ENCODE assay signal across 28 cellular contexts in the genomic region with DNA sequence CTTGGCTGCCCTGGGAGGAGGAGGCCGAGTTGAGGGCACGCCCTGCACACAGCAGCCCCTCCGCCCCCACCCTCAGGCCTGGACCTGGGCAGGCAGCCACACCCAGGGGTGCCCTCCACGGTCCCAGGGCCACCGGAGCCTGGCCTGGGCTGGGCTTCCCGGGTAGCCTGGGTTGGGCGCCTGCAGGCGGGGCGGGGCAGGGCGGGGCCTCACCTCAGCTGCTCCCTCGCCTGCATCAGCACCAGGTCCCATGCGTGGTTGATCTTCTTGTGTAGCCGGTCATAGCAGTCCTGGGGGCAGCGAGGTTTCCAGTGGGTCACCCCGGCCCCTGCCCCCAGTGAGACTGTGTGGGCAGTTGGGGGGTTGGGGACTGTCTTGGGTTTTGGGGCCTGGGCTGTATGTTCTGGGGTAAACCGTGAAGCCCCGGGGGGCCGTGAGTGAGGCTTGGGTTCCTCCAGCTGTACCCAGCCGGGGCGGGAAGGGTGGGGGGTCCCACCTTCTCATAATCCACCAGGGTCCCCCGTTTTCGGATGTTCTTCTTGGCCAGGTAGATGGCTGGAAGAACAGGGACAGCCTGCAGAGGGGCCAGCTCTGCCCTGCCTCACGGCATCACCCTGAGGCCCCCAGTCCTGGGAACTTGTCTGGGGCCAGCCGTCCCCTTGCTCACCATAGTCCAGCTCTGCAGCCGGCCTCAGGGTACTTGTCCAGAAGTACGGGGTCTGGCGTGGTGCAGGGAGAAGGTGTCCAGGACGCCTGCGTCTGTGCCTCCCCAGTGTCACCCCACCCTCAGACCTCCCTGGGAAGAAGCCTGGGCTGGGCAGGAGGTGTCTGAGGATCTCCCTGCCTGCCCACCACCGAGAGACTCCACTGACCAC. TPM values are rescaled to one million over a fixed set of nuclear protein-coding genes. Genes with fewer than 3 reads are reported as not detected.
DNase-seq lines count a peak whose midpoint lies in the region; ATAC-seq, FAIRE-seq and TF ChIP-seq lines count a peak whose summit lies in the region.
"Had no signal": no experiment of that assay in that cellular context is flagged by ENCODE, and none has a peak within 500 bp of the region (broad histone marks: within the 10 kb centered on the region; RNA-seq: fewer than 3 reads in every experiment).

No MANE protein-coding gene starts in this region.

- H3K4me2 ChIP-seq in HCT116 (ENCODE audit: low read length) (no peak overlapping the region), MM.1S (ENCODE audit: low read depth, low read length) (peak overlapping the region; percentile 41; the same call in 1 of the 2 replicates), K562 (ENCODE audit: insufficient read depth, low read length) (peak overlapping the region; percentile 32; the same call in 1 of the 2 replicates), osteoblast (ENCODE audit: insufficient read depth, low read length) (no peak overlapping the region)

- no peak for FAIRE-seq in K562 (lab: Jason Lieb, UNC)

- H4K20me1 ChIP-seq in HCT116 (ENCODE audit: insufficient read depth) (no peaks in the 10 kb centered on the region), MM.1S (ENCODE audit: insufficient read depth, low read length) (no peaks in the 10 kb centered on the region), K562 (replicated peaks; ENCODE audit: control insufficient read depth, insufficient read depth, low read length) (no peaks in the 10 kb centered on the region), osteoblast (ENCODE audit: insufficient read depth, low read length) (no peaks in the 10 kb centered on the region)

- H3K79me2 ChIP-seq in HCT116 (ENCODE audit: insufficient read depth, low read length) (no peaks in the 10 kb centered on the region), MM.1S (ENCODE audit: low read length) (no peaks in the 10 kb centered on the region), K562 (ENCODE audit: control insufficient read depth, insufficient read depth, low read length) (no peaks in the 10 kb centered on the region), osteoblast (ENCODE audit: insufficient read depth, low read length) (no peaks in the 10 kb centered on the region)

- H3K4me3 ChIP-seq in HCT116 (replicated peaks in 1 of 2; ENCODE audit: low read depth in 1 of 2, low read length in 2 of 2) (no peak overlapping the region), MM.1S (ENCODE audit: low read length) (peak overlapping the region; percentile 9; the same call in 1 of the 2 replicates), K562 (no peak overlapping the region), osteoblast (ENCODE audit: insufficient read depth, low read length) (no peak overlapping the region), tibial artery (no peak overlapping the region)
- H3K4me3 ChIP-seq: HAP-1 had no signal

- TF ChIP-seq CTCF in HCT116 (IDR thresholded peaks at IDR 0.05 in 2 of 3, conservative IDR thresholded peaks at IDR 0.05 in 1 of 3; ENCODE audit: borderline replicate concordance in 1 of 3, insufficient read depth in 1 of 3, low read depth in 2 of 3, low read length in 2 of 3) (no peak), MM.1S (IDR thresholded peaks at IDR 0.05; ENCODE audit: low read length) (no peak), K562 (IDR thresholded peaks at IDR 0.05 in 2 of 3, conservative IDR thresholded peaks at IDR 0.05 in 1 of 3; ENCODE audit: insufficient read depth in 2 of 3, low read depth in 1 of 3, low read length in 3 of 3) (no peak), osteoblast (IDR thresholded peaks at IDR 0.05; ENCODE audit: extremely low read depth, low read depth, low read length) (no peak), tibial artery (IDR thresholded peaks at IDR 0.05) (no peak)

- no peaks in the 10 kb centered on the region for H3K36me3 ChIP-seq in HCT116 (ENCODE audit: control insufficient read depth in 1 of 2, insufficient read depth in 2 of 2, low read length in 2 of 2)
- H3K36me3 ChIP-seq in MM.1S (replicated peaks; ENCODE audit: insufficient read depth, low read length), result no peaks in the 10 kb centered on the region
- H3K36me3 ChIP-seq in K562 (ENCODE audit: control insufficient read depth, insufficient read depth, low read length), result no peaks in the 10 kb centered on the region
- no peaks in the 10 kb centered on the region for H3K36me3 ChIP-seq in osteoblast (ENCODE audit: insufficient read depth, low read length)
- no peaks in the 10 kb centered on the region for H3K36me3 ChIP-seq in tibial artery
- H3K36me3 ChIP-seq: HAP-1 had no signal

- H3K27ac ChIP-seq in HCT116 (ENCODE audit: low read depth, low read length) (no peak overlapping the region), MM.1S (ENCODE audit: low read length) (no peak overlapping the region), K562 (ENCODE audit: extremely low read depth, low read depth, low read length) (no peak overlapping the region), osteoblast (ENCODE audit: low read depth, low read length) (no peak overlapping the region), tibial artery (no peak overlapping the region)
- H3K27ac ChIP-seq: epithelial cell of prostate had no signal

- TF ChIP-seq EP300 in K562 (IDR thresholded peaks at IDR 0.05; ENCODE audit: low read length), result no peak

- intact Hi-C loops in HCT116 (cut with micrococcal nuclease) (no loop called here), K562 (cut with micrococcal nuclease) (no loop called here), tibial artery (cut with DNase I; ENCODE audit: low total_unique reads) (no loop called here)

- no peaks in the 10 kb centered on the region for H3K9me2 ChIP-seq in HCT116 (ENCODE audit: insufficient read depth)
- no peaks in the 10 kb centered on the region for H3K9me2 ChIP-seq in MM.1S (replicated peaks; ENCODE audit: insufficient read depth, low read length)

- H3K4me1 ChIP-seq in HCT116 (ENCODE audit: control insufficient read depth in 1 of 2, insufficient read depth in 2 of 2, low read length in 2 of 2), result no peaks in the 10 kb centered on the region
- H3K4me1 ChIP-seq in MM.1S (ENCODE audit: low read length), result no peaks in the 10 kb centered on the region
- H3K4me1 ChIP-seq in K562 (replicated peaks in 1 of 2; ENCODE audit: control insufficient read depth in 2 of 2, insufficient read depth in 2 of 2, low read length in 2 of 2), result peaks cover 0 to 71% of the 10 kb centered on the region in 2 experiments; a peak in 2 of 5 replicates
- no peaks in the 10 kb centered on the region for H3K4me1 ChIP-seq in osteoblast (ENCODE audit: insufficient read depth, low read length)
- peaks cover 0 to 17% (median 13%) of the 10 kb centered on the region in 4 donors for H3K4me1 ChIP-seq in tibial artery
- H3K4me1 ChIP-seq: Caco-2, HAP-1 had no signal

- RAD21 ChIA-PET in HCT116 (lab: Charles Lee; ENCODE audit: low non-redundant PET in 1 of 2, low total read pairs in 2 of 2, uncharacterized antibody in 2 of 2, unreplicated experiment in 2 of 2), result no interaction called here

- DNase-seq in HCT116 (ENCODE audit: low read depth, low spot score), result no peak
- peak; percentile 15 for DNase-seq in MM.1S
- peak; percentile 47 to 86 (median 70) for DNase-seq in K562 (ENCODE audit: extremely low read depth in 1 of 4, low spot score in 3 of 4)
- peak; percentile 82 for DNase-seq in osteoblast (ENCODE audit: insufficient read length, low spot score, missing footprints)
- DNase-seq in activated CD8-positive, alpha-beta memory T cell treated with anti-CD3 and anti-CD28 coated beads, Interleukin-2, amount 50 U/mL, for 4 hours, result no peak
- no peak for DNase-seq in tibial artery
- DNase-seq in HK-2 (ENCODE audit: unreplicated experiment), result no peak
- DNase-seq: activated CD4-positive, alpha-beta T cell treated with anti-CD3 and anti-CD28 coated beads for 4 hours; AML-193; amygdala; Caco-2; caudate nucleus; dorsolateral prefrontal cortex; foreskin melanocyte; hippocampal formation; islet precursor cell; KBM-7; mammary epithelial cell; naive B cell; NCI-H1105 treated with DMSO at 0.1 percent for 48 hours; NCI-H774; posterior cingulate gyrus; stimulated activated CD4-positive, alpha-beta T cell treated with anti-CD3 and anti-CD28 coated beads, Interleukin-2, amount 100 ng/mL, for 24 hours; T-cell had no signal

- in situ Hi-C loops in K562 (cut with MboI), result no loop called here

- H3K9ac ChIP-seq in HCT116 (ENCODE audit: low read length), result no peak overlapping the region
- no peak overlapping the region for H3K9ac ChIP-seq in MM.1S (ENCODE audit: low read length)
- H3K9ac ChIP-seq in K562 (ENCODE audit: insufficient read depth in 1 of 2, low read depth in 2 of 2, low read length in 2 of 2), result peak overlapping the region in 1 of 2 experiments; percentile 71; a peak in 2 of 4 replicates

- no peak for TF ChIP-seq POLR2A in HCT116 (IDR thresholded peaks at IDR 0.05; ENCODE audit: borderline replicate concordance, extremely low read depth, insufficient read depth, insufficient read length)
- TF ChIP-seq POLR2A in K562 (conservative IDR thresholded peaks at IDR 0.05), result no peak

- no peaks in the 10 kb centered on the region for H3F3A ChIP-seq in MM.1S (ENCODE audit: insufficient read depth, low read length)

- H2AFZ ChIP-seq in HCT116 (ENCODE audit: low read depth, low read length, poor library complexity, severe bottlenecking) (no peak overlapping the region), MM.1S (ENCODE audit: low read length) (peak overlapping the region; percentile 2; the same call in 1 of the 2 replicates), K562 (ENCODE audit: low read depth, low read length) (0 out of 2 replicates have a peak overlapping the region, but pooled peaks have one; percentile 45), osteoblast (ENCODE audit: low read length) (no peak overlapping the region)

- BruUV-seq in HCT116 (replicated peaks; lab: Mats Ljungman, UMichigan) (no TSS peak), K562 (replicated peaks; lab: Mats Ljungman, UMichigan) (no TSS peak)

- TF ChIP-seq RAD21 in HCT116 (IDR thresholded peaks at IDR 0.05; ENCODE audit: low read depth), result no peak
- TF ChIP-seq RAD21 in K562 (CRISPR knock-in tag; conservative IDR thresholded peaks at IDR 0.05 in 1 of 2, IDR thresholded peaks at IDR 0.05 in 1 of 2), result no peak

- POLR2A ChIA-PET in HCT116 (lab: Charles Lee) (no interaction called here), K562 (lab: Yijun Ruan, JAX) (interaction anchor here (1.3 kb wide), 1 partner anchor 10 kb away, joined by 3 read pairs; no protein-coding TSS in a partner anchor)

- 18% methylated on average over 21 of the region's 30 CpGs for WGBS in K562 (ENCODE audit: insufficient coverage, low coverage, missing lambda C conversion rate)

- H3K9me1 ChIP-seq in K562 (ENCODE audit: control insufficient read depth, insufficient read depth, low read length), result no peaks in the 10 kb centered on the region

- H3K27me3 ChIP-seq in HCT116 (ENCODE audit: insufficient read depth, low read length), result no peaks in the 10 kb centered on the region
- peaks cover 54% of the 10 kb centered on the region for H3K27me3 ChIP-seq in MM.1S (replicated peaks; ENCODE audit: insufficient read depth, low read length)
- no peaks in the 10 kb centered on the region for H3K27me3 ChIP-seq in K562 (ENCODE audit: control insufficient read depth in 2 of 2, insufficient read depth in 2 of 2, low read length in 2 of 2)
- H3K27me3 ChIP-seq in osteoblast (ENCODE audit: insufficient read depth, low read length), result peaks cover 19% of the 10 kb centered on the region
- H3K27me3 ChIP-seq in tibial artery, result peaks cover 0 to 39% of the 10 kb centered on the region in 2 donors
- H3K27me3 ChIP-seq: dorsolateral prefrontal cortex had no signal

- peak; percentile 90 for ATAC-seq in HCT116
- ATAC-seq in K562, result peak; percentile 80
- no peak for ATAC-seq in GM18517 (IDR thresholded peaks at IDR 0.05; ENCODE audit: unreplicated experiment)
- ATAC-seq: T-cell had no signal

- H3K9me3 ChIP-seq in HCT116 (ENCODE audit: control insufficient read depth in 1 of 2, insufficient read depth in 1 of 2, low read depth in 1 of 2, low read length in 2 of 2) (no peaks in the 10 kb centered on the region), MM.1S (replicated peaks; ENCODE audit: insufficient read depth, low read length) (no peaks in the 10 kb centered on the region), K562 (replicated peaks; ENCODE audit: control insufficient read depth, insufficient read depth, low read depth, low read length) (no peaks in the 10 kb centered on the region), osteoblast (ENCODE audit: low read depth, low read length) (no peaks in the 10 kb centered on the region), tibial artery (no peaks in the 10 kb centered on the region)
- H3K9me3 ChIP-seq: Caco-2, HAP-1 had no signal

- CTCF ChIA-PET in HCT116 (lab: Charles Lee) (no interaction called here), K562 (lab: Yijun Ruan, JAX; ENCODE audit: low intra/inter-chr PET ratio) (no interaction called here)

RNA-seq across cellular contexts. Expression of gene RGS11, which starts 2.0 kb away (rescaled TPM):
- not detected for total RNA-seq in HCT116 (2021; ENCODE audit: unreplicated experiment)
- 0.01 TPM in 1 of 2 replicates, not detected in the other for polyA plus RNA-seq in HCT116 (2012)
- total RNA-seq in K562 (2011; cell fraction: chromatin; rRNA removed; ENCODE audit: low replicate concordance), result 0.07 TPM in 1 of 2 replicates, not detected in the other
- total RNA-seq in K562 (2011; cell fraction: nucleolus; rRNA removed), result not detected in 2 replicates
- total RNA-seq in K562 (2011; cell fraction: nucleoplasm; rRNA removed), result not detected in 2 replicates
- not detected in 2 replicates for total RNA-seq in K562 (2014; rRNA removed)
- total RNA-seq in K562 (2014; rRNA removed; fragmentation: Illumina TruSeq; extraction: Trizol), result not detected in 2 replicates
- not detected in 2 replicates for total RNA-seq in K562 (2015; rRNA removed; fragmentation: Illumina TruSeq; extraction: Trizol)
- not detected in 2 replicates for total RNA-seq in K562 (2021)
- not detected in 2 replicates for polyA plus RNA-seq in K562 (2011; rRNA removed)
- not detected in 2 replicates for polyA plus RNA-seq in K562 (2011; cell fraction: cytosol; rRNA removed)
- polyA plus RNA-seq in K562 (2011; cell fraction: nucleus; rRNA removed), result not detected in 2 replicates
- polyA plus RNA-seq in K562 (2012), result not detected in 2 replicates
- polyA plus RNA-seq in K562 (2014; fragmentation: Illumina TruSeq; extraction: Trizol), result not detected in 2 replicates
- polyA plus RNA-seq in K562 (2014; fragmentation: Nextera tagmentation; extraction: Ambion mirVana), result not detected
- not detected in 2 replicates for polyA plus RNA-seq in K562 (2014; rRNA removed)
- polyA minus RNA-seq in K562 (2011; rRNA and poly(A)+ RNA removed), result not detected in 2 replicates
- polyA minus RNA-seq in K562 (2011; cell fraction: cytosol; rRNA and poly(A)+ RNA removed), result not detected in 2 replicates
- polyA minus RNA-seq in K562 (2011; cell fraction: nucleus; rRNA and poly(A)+ RNA removed), result not detected in 2 replicates
- 0.36 and 0.59 TPM in 2 replicates for total RNA-seq in osteoblast

RNA-seq across cellular contexts. Expression of gene ARHGDIG, which starts 6.6 kb away (rescaled TPM):
- total RNA-seq in HCT116 (2021; ENCODE audit: unreplicated experiment), result not detected
- 0.06 TPM in 1 of 2 replicates, not detected in the other for polyA plus RNA-seq in HCT116 (2012)
- 2.2 and 9.2 TPM in 2 replicates for total RNA-seq in K562 (2011; cell fraction: chromatin; rRNA removed; ENCODE audit: low replicate concordance)
- 6.4 and 8.8 TPM in 2 replicates for total RNA-seq in K562 (2011; cell fraction: nucleolus; rRNA removed)
- total RNA-seq in K562 (2011; cell fraction: nucleoplasm; rRNA removed), result 4.1 and 5.6 TPM in 2 replicates
- 0.64 and 2.2 TPM in 2 replicates for total RNA-seq in K562 (2014; rRNA removed)
- total RNA-seq in K562 (2014; rRNA removed; fragmentation: Illumina TruSeq; extraction: Trizol), result 0.36 and 0.41 TPM in 2 replicates
- 0.19 and 0.40 TPM in 2 replicates for total RNA-seq in K562 (2015; rRNA removed; fragmentation: Illumina TruSeq; extraction: Trizol)
- total RNA-seq in K562 (2021), result 0.69 and 1.6 TPM in 2 replicates
- 2.0 and 2.5 TPM in 2 replicates for polyA plus RNA-seq in K562 (2011; rRNA removed)
- 3.0 and 6.0 TPM in 2 replicates for polyA plus RNA-seq in K562 (2011; cell fraction: cytosol; rRNA removed)
- 9.6 and 15.6 TPM in 2 replicates for polyA plus RNA-seq in K562 (2011; cell fraction: nucleus; rRNA removed)
- polyA plus RNA-seq in K562 (2012), result 0.71 and 0.74 TPM in 2 replicates
- 0.37 and 0.84 TPM in 2 replicates for polyA plus RNA-seq in K562 (2014; fragmentation: Illumina TruSeq; extraction: Trizol)
- polyA plus RNA-seq in K562 (2014; fragmentation: Nextera tagmentation; extraction: Ambion mirVana), result not detected
- 0.86 and 1.8 TPM in 2 replicates for polyA plus RNA-seq in K562 (2014; rRNA removed)
- 0.18 and 0.46 TPM in 2 replicates for polyA minus RNA-seq in K562 (2011; rRNA and poly(A)+ RNA removed)
- polyA minus RNA-seq in K562 (2011; cell fraction: cytosol; rRNA and poly(A)+ RNA removed), result 0.95 and 1.5 TPM in 2 replicates
- 0.78 and 1.6 TPM in 2 replicates for polyA minus RNA-seq in K562 (2011; cell fraction: nucleus; rRNA and poly(A)+ RNA removed)
- total RNA-seq in osteoblast, result not detected in 2 replicates
- total RNA-seq: mammary epithelial cell, ureter had no signal
- polyA plus RNA-seq: mammary epithelial cell had no signal

RNA-seq across cellular contexts. Expression of gene PDIA2, which starts 9.2 kb away (rescaled TPM):
- 0.93 TPM for total RNA-seq in HCT116 (2021; ENCODE audit: unreplicated experiment)
- 0.04 TPM in 1 of 2 replicates, not detected in the other for polyA plus RNA-seq in HCT116 (2012)
- total RNA-seq in K562 (2011; cell fraction: chromatin; rRNA removed; ENCODE audit: low replicate concordance), result 5.5 and 10.4 TPM in 2 replicates
- 5.5 and 6.5 TPM in 2 replicates for total RNA-seq in K562 (2011; cell fraction: nucleolus; rRNA removed)
- 4.2 and 4.3 TPM in 2 replicates for total RNA-seq in K562 (2011; cell fraction: nucleoplasm; rRNA removed)
- total RNA-seq in K562 (2014; rRNA removed), result 0.20 and 0.23 TPM in 2 replicates
- total RNA-seq in K562 (2014; rRNA removed; fragmentation: Illumina TruSeq; extraction: Trizol), result not detected in 2 replicates
- not detected in 2 replicates for total RNA-seq in K562 (2015; rRNA removed; fragmentation: Illumina TruSeq; extraction: Trizol)
- total RNA-seq in K562 (2021), result 0.58 and 0.67 TPM in 2 replicates
- 0.92 and 1.0 TPM in 2 replicates for polyA plus RNA-seq in K562 (2011; rRNA removed)
- polyA plus RNA-seq in K562 (2011; cell fraction: cytosol; rRNA removed), result 0.19 and 0.66 TPM in 2 replicates
- 9.1 and 13.2 TPM in 2 replicates for polyA plus RNA-seq in K562 (2011; cell fraction: nucleus; rRNA removed)
- polyA plus RNA-seq in K562 (2012), result 0.17 and 0.33 TPM in 2 replicates
- 0.13 and 0.19 TPM in 2 replicates for polyA plus RNA-seq in K562 (2014; fragmentation: Illumina TruSeq; extraction: Trizol)
- polyA plus RNA-seq in K562 (2014; fragmentation: Nextera tagmentation; extraction: Ambion mirVana), result not detected
- 0.18 and 0.23 TPM in 2 replicates for polyA plus RNA-seq in K562 (2014; rRNA removed)
- polyA minus RNA-seq in K562 (2011; rRNA and poly(A)+ RNA removed), result 0.15 TPM in 1 of 2 replicates, not detected in the other
- polyA minus RNA-seq in K562 (2011; cell fraction: cytosol; rRNA and poly(A)+ RNA removed), result not detected in 2 replicates
- polyA minus RNA-seq in K562 (2011; cell fraction: nucleus; rRNA and poly(A)+ RNA removed), result 0.81 and 1.2 TPM in 2 replicates
- not detected in 2 replicates for total RNA-seq in osteoblast
- total RNA-seq: mammary epithelial cell, ureter had no signal
- polyA plus RNA-seq: mammary epithelial cell had no signal

RNA-seq across cellular contexts. Expression of gene FAM234A, which starts 39.2 kb away (rescaled TPM):
- total RNA-seq in HCT116 (2021; ENCODE audit: unreplicated experiment), result 36.4 TPM
- polyA plus RNA-seq in HCT116 (2012), result 29.8 and 30.1 TPM in 2 replicates
- total RNA-seq in K562 (2011; cell fraction: chromatin; rRNA removed; ENCODE audit: low replicate concordance), result 46.9 and 106 TPM in 2 replicates
- 85.9 and 102 TPM in 2 replicates for total RNA-seq in K562 (2011; cell fraction: nucleolus; rRNA removed)
- 71.8 and 74.9 TPM in 2 replicates for total RNA-seq in K562 (2011; cell fraction: nucleoplasm; rRNA removed)
- total RNA-seq in K562 (2014; rRNA removed), result 19.5 and 19.6 TPM in 2 replicates
- total RNA-seq in K562 (2014; rRNA removed; fragmentation: Illumina TruSeq; extraction: Trizol), result 11.7 and 12.0 TPM in 2 replicates
- total RNA-seq in K562 (2015; rRNA removed; fragmentation: Illumina TruSeq; extraction: Trizol), result 15.0 and 15.3 TPM in 2 replicates
- 46.5 and 47.9 TPM in 2 replicates for total RNA-seq in K562 (2021)
- 14.7 and 27.7 TPM in 2 replicates for polyA plus RNA-seq in K562 (2011; rRNA removed)
- 19.6 and 35.6 TPM in 2 replicates for polyA plus RNA-seq in K562 (2011; cell fraction: cytosol; rRNA removed)
- 51.2 and 61.8 TPM in 2 replicates for polyA plus RNA-seq in K562 (2011; cell fraction: nucleus; rRNA removed)
- polyA plus RNA-seq in K562 (2012), result 72.8 and 78.0 TPM in 2 replicates
- 23.6 and 37.8 TPM in 2 replicates for polyA plus RNA-seq in K562 (2014; fragmentation: Illumina TruSeq; extraction: Trizol)
- 1 to 10 TPM; 1.0 to 1.6 TPM for polyA plus RNA-seq in K562 (2014; fragmentation: Nextera tagmentation; extraction: Ambion mirVana)
- polyA plus RNA-seq in K562 (2014; rRNA removed), result 25.8 and 33.9 TPM in 2 replicates
- polyA minus RNA-seq in K562 (2011; rRNA and poly(A)+ RNA removed), result 8.6 and 9.1 TPM in 2 replicates
- polyA minus RNA-seq in K562 (2011; cell fraction: cytosol; rRNA and poly(A)+ RNA removed), result 21.1 and 25.8 TPM in 2 replicates
- polyA minus RNA-seq in K562 (2011; cell fraction: nucleus; rRNA and poly(A)+ RNA removed), result 17.0 and 21.4 TPM in 2 replicates
- total RNA-seq in osteoblast, result 86.0 and 113 TPM in 2 replicates

RNA-seq across cellular contexts. Expression of gene LUC7L, which starts 44.5 kb away (rescaled TPM):
- total RNA-seq in HCT116 (2021; ENCODE audit: unreplicated experiment), result 50.5 TPM
- polyA plus RNA-seq in HCT116 (2012), result 16.8 and 17.7 TPM in 2 replicates
- total RNA-seq in K562 (2011; cell fraction: chromatin; rRNA removed; ENCODE audit: low replicate concordance), result 467 and 776 TPM in 2 replicates
- total RNA-seq in K562 (2011; cell fraction: nucleolus; rRNA removed), result 285 and 302 TPM in 2 replicates
- 502 and 604 TPM in 2 replicates for total RNA-seq in K562 (2011; cell fraction: nucleoplasm; rRNA removed)
- 78.8 and 80.9 TPM in 2 replicates for total RNA-seq in K562 (2014; rRNA removed)
- total RNA-seq in K562 (2014; rRNA removed; fragmentation: Illumina TruSeq; extraction: Trizol), result 42.2 and 52.6 TPM in 2 replicates
- total RNA-seq in K562 (2015; rRNA removed; fragmentation: Illumina TruSeq; extraction: Trizol), result 65.9 and 66.1 TPM in 2 replicates
- total RNA-seq in K562 (2021), result 73.7 and 75.8 TPM in 2 replicates
- 59.5 and 73.0 TPM in 2 replicates for polyA plus RNA-seq in K562 (2011; rRNA removed)
- polyA plus RNA-seq in K562 (2011; cell fraction: cytosol; rRNA removed), result 25.2 and 40.6 TPM in 2 replicates
- 326 and 402 TPM in 2 replicates for polyA plus RNA-seq in K562 (2011; cell fraction: nucleus; rRNA removed)
- polyA plus RNA-seq in K562 (2012), result 48.8 and 69.8 TPM in 2 replicates
- polyA plus RNA-seq in K562 (2014; fragmentation: Illumina TruSeq; extraction: Trizol), result 40.1 and 40.7 TPM in 2 replicates
- 1 to 10 TPM; 1.7 to 5.4 TPM for polyA plus RNA-seq in K562 (2014; fragmentation: Nextera tagmentation; extraction: Ambion mirVana)
- 93.3 and 106 TPM in 2 replicates for polyA plus RNA-seq in K562 (2014; rRNA removed)
- 45.7 and 59.3 TPM in 2 replicates for polyA minus RNA-seq in K562 (2011; rRNA and poly(A)+ RNA removed)
- 25.7 and 26.1 TPM in 2 replicates for polyA minus RNA-seq in K562 (2011; cell fraction: cytosol; rRNA and poly(A)+ RNA removed)
- polyA minus RNA-seq in K562 (2011; cell fraction: nucleus; rRNA and poly(A)+ RNA removed), result 134 and 199 TPM in 2 replicates
- 44.8 and 46.0 TPM in 2 replicates for total RNA-seq in osteoblast

Comparison
In these comparisons a context has a peak if more than half of its experiments do, and no peak if none do; other contexts are left out.
1. DNase-seq: peak in MM.1S (single experiment), K562 (4 of 4) and osteoblast (single experiment); none in HCT116 (single experiment), activated CD8-positive, alpha-beta memory T cell treated with anti-CD3 and anti-CD28 coated beads, Interleukin-2, amount 50 U/mL, for 4 hours (single experiment), tibial artery (0 of 2) and HK-2 (single experiment).
2. H2AFZ ChIP-seq: peak in MM.1S (single experiment) and K562 (single experiment); none in HCT116 (single experiment) and osteoblast (single experiment).
3. H3K4me2 ChIP-seq: peak in MM.1S (single experiment) and K562 (single experiment); none in HCT116 (single experiment) and osteoblast (single experiment).